In genomic region chr7:44489955-44490350, GRCh38 we compare ENCODE assay signal across 1 cellular context.
TF ChIP-seq lines count a peak whose summit lies in the region.

No MANE protein-coding gene starts in this region.

TF ChIP-seq in GM23338, 12 proteins besides CTCF, POLR2A, EP300 and RAD21 (continued from another document):
- no peak for TF ChIP-seq ZNF462 (CRISPR knock-in tag; IDR thresholded peaks at IDR 0.05)
- TF ChIP-seq CREB1 (CRISPR knock-in tag; IDR thresholded peaks at IDR 0.05; ENCODE audit: low read depth): no peak
- TF ChIP-seq EZH2 (IDR thresholded peaks at IDR 0.05; ENCODE audit: low read depth, unreplicated experiment): no peak
- TF ChIP-seq REST (IDR thresholded peaks at IDR 0.05; ENCODE audit: unreplicated experiment): no peak
TF ChIP-seq in GM23338: peak in this region for 0.
